In genomic region chr1:27589841-27590426, GRCh38 we compare ENCODE assay signal across 11 cellular contexts. TPM values are rescaled to one million over a fixed set of nuclear protein-coding genes. Genes with fewer than 3 reads are reported as not detected.
DNase-seq lines count a peak whose midpoint lies in the region; ATAC-seq and TF ChIP-seq lines count a peak whose summit lies in the region.
"Had no signal": no experiment of that assay in that cellular context is flagged by ENCODE, and none has a peak within 500 bp of the region (broad histone marks: within the 10 kb centered on the region; RNA-seq: fewer than 3 reads in every experiment).

No MANE protein-coding gene starts in this region.

- in situ Hi-C loops in Panc1 (cut with HindIII; ENCODE audit: low pct_unique_long_range_greater_than_20kb, low sequenced_read_pairs), result no loop called here
- in situ Hi-C loops in gastrocnemius medialis (cut with MboI; ENCODE audit: low sequenced_read_pairs in 4 of 4), result no loop called here

- TF ChIP-seq CTCF in Panc1 (IDR thresholded peaks at IDR 0.05) (no peak), gastrocnemius medialis (IDR thresholded peaks at IDR 0.05 in 4 of 5, conservative IDR thresholded peaks at IDR 0.05 in 1 of 5) (no peak), GM10266 (IDR thresholded peaks at IDR 0.05; ENCODE audit: control insufficient read depth, insufficient read depth, low read depth, missing control alignments) (no peak)

- peaks cover 65% of the 10 kb centered on the region for H3K4me1 ChIP-seq in Panc1 (ENCODE audit: control insufficient read depth, insufficient read depth, low read length)
- peaks cover 78 to 82% of the 10 kb centered on the region in 2 donors for H3K4me1 ChIP-seq in gastrocnemius medialis

- no peaks in the 10 kb centered on the region for H3K36me3 ChIP-seq in Panc1 (ENCODE audit: control insufficient read depth, insufficient read depth, low read length)
- H3K36me3 ChIP-seq in gastrocnemius medialis, result no peaks in the 10 kb centered on the region

- no peaks in the 10 kb centered on the region for H3K4me1 Mint-ChIP-seq in stimulated activated effector memory CD8-positive, alpha-beta T cell treated with anti-CD3 and anti-CD28 coated beads, Interleukin-12 subunit alpha, Interleukin-12 subunit beta, amount 100 ng/mL, for 72 hours
- H3K4me1 Mint-ChIP-seq: naive B cell had no signal

- BruUV-seq in Panc1 (replicated peaks; lab: Mats Ljungman, UMichigan), result no TSS peak

- intact Hi-C loops in Panc1 (cut with micrococcal nuclease; ENCODE audit: unreplicated experiment), result no loop called here
- intact Hi-C loops in gastrocnemius medialis (cut with DNase I; ENCODE audit: low total_unique reads), result no loop called here

- ATAC-seq in Panc1 (peak; percentile 45), gastrocnemius medialis (no peak), HG03095 (IDR thresholded peaks at IDR 0.05; ENCODE audit: unreplicated experiment) (no peak)
- no peak for ATAC-seq in stimulated activated effector memory CD8-positive, alpha-beta T cell treated with anti-CD3 and anti-CD28 coated beads, Interleukin-12 subunit alpha, Interleukin-12 subunit beta, amount 100 ng/mL, for 72 hours
- ATAC-seq: activated CD8-positive, alpha-beta T cell treated with anti-CD3 and anti-CD28 coated beads for 36 hours had no signal

- no peaks in the 10 kb centered on the region for H3K9me3 ChIP-seq in Panc1 (ENCODE audit: control insufficient read depth, insufficient read depth, low read depth, low read length)
- H3K9me3 ChIP-seq in gastrocnemius medialis, result no peaks in the 10 kb centered on the region

- no peaks in the 10 kb centered on the region for H3K9me3 Mint-ChIP-seq in stimulated activated effector memory CD8-positive, alpha-beta T cell treated with anti-CD3 and anti-CD28 coated beads, Interleukin-12 subunit alpha, Interleukin-12 subunit beta, amount 100 ng/mL, for 72 hours
- H3K9me3 Mint-ChIP-seq: activated CD8-positive, alpha-beta T cell treated with anti-CD3 and anti-CD28 coated beads for 36 hours; naive B cell had no signal

- H3K4me3 ChIP-seq in Panc1 (ENCODE audit: low read depth in 2 of 2, low read length in 2 of 2) (no peak overlapping the region), gastrocnemius medialis (no peak overlapping the region)

- CTCF ChIA-PET in Panc1 (lab: Charles Lee), result interaction anchor here (0.6 to 1.0 kb wide), 2 partner anchors 33 to 112 kb away, joined by 4 read pairs; no protein-coding TSS in a partner anchor

- no peak overlapping the region for H3K4me3 Mint-ChIP-seq in stimulated activated effector memory CD8-positive, alpha-beta T cell treated with anti-CD3 and anti-CD28 coated beads, Interleukin-12 subunit alpha, Interleukin-12 subunit beta, amount 100 ng/mL, for 72 hours
- H3K4me3 Mint-ChIP-seq: activated CD8-positive, alpha-beta T cell treated with anti-CD3 and anti-CD28 coated beads for 36 hours had no signal

- no peak overlapping the region for H3K27ac Mint-ChIP-seq in stimulated activated effector memory CD8-positive, alpha-beta T cell treated with anti-CD3 and anti-CD28 coated beads, Interleukin-12 subunit alpha, Interleukin-12 subunit beta, amount 100 ng/mL, for 72 hours
- H3K27ac Mint-ChIP-seq: activated CD8-positive, alpha-beta T cell treated with anti-CD3 and anti-CD28 coated beads for 36 hours had no signal

- no peak for TF ChIP-seq POLR2A in gastrocnemius medialis (IDR thresholded peaks at IDR 0.05)

- H3K27me3 ChIP-seq in Panc1 (ENCODE audit: control insufficient read depth, insufficient read depth, low read length), result no peaks in the 10 kb centered on the region
- H3K27me3 ChIP-seq in gastrocnemius medialis, result no peaks in the 10 kb centered on the region

- H3K27ac ChIP-seq in Panc1 (ENCODE audit: low read length) (peak overlapping the region; percentile 71), gastrocnemius medialis (peak overlapping the region; percentile 97 to 100 (median 100))

- POLR2A ChIA-PET in Panc1 (lab: Charles Lee), result interaction anchor here (0.6 kb wide), 1 partner anchor 11 kb away, joined by 4 read pairs; no protein-coding TSS in a partner anchor

- peak; percentile 36 for DNase-seq in H4 (ENCODE audit: low spot score)
- DNase-seq in Panc1 (ENCODE audit: low read depth, low spot score), result no peak
- peak; percentile 77 for DNase-seq in glomerular visceral epithelial cell (ENCODE audit: extremely low spot score)
- DNase-seq in gastrocnemius medialis, result no peak
- no peak for DNase-seq in activated T-cell treated with anti-CD3 and anti-CD28 coated beads for 4 hours
- DNase-seq in stimulated activated effector memory CD8-positive, alpha-beta T cell treated with anti-CD3 and anti-CD28 coated beads, Interleukin-12 subunit alpha, Interleukin-12 subunit beta, amount 100 ng/mL, for 72 hours (ENCODE audit: low spot score in 2 of 2), result no peak
- no peak for DNase-seq in GM10266 (ENCODE audit: extremely low spot score)
- DNase-seq: activated CD8-positive, alpha-beta T cell treated with anti-CD3 and anti-CD28 coated beads for 36 hours; naive B cell; NCI-H1048 had no signal

- no peaks in the 10 kb centered on the region for H3K36me3 Mint-ChIP-seq in stimulated activated effector memory CD8-positive, alpha-beta T cell treated with anti-CD3 and anti-CD28 coated beads, Interleukin-12 subunit alpha, Interleukin-12 subunit beta, amount 100 ng/mL, for 72 hours
- H3K36me3 Mint-ChIP-seq: naive B cell had no signal

RNA-seq across cellular contexts. Expression of gene AHDC1, which starts 14.0 kb away (rescaled TPM):
- 2.0 and 3.6 TPM in 2 replicates for total RNA-seq in H4 (2014; rRNA removed; shearing (Covaris generic))
- 47.1 TPM for total RNA-seq in Panc1 (2021; ENCODE audit: unreplicated experiment)
- polyA plus RNA-seq in Panc1 (2012; ENCODE audit: insufficient read length), result 35.8 TPM
- total RNA-seq in gastrocnemius medialis, result 10 to 100 TPM; 22.2 to 57.9 (median 35.2) TPM

RNA-seq across cellular contexts. Expression of gene FGR, which starts 45.1 kb away (rescaled TPM):
- not detected in 2 replicates for total RNA-seq in H4 (2014; rRNA removed; shearing (Covaris generic))
- 0.18 TPM for total RNA-seq in Panc1 (2021; ENCODE audit: unreplicated experiment)
- not detected for polyA plus RNA-seq in Panc1 (2012; ENCODE audit: insufficient read length)
- 1 to 10 TPM; 1.3 to 5.8 (median 4.7) TPM for total RNA-seq in gastrocnemius medialis

Comparison
In these comparisons a context has a peak if more than half of its experiments do, and no peak if none do; other contexts are left out.
1. DNase-seq: peak in H4 (single experiment) and glomerular visceral epithelial cell (single experiment); none in Panc1 (single experiment), gastrocnemius medialis (0 of 2), activated T-cell treated with anti-CD3 and anti-CD28 coated beads for 4 hours (single experiment), stimulated activated effector memory CD8-positive, alpha-beta T cell treated with anti-CD3 and anti-CD28 coated beads, Interleukin-12 subunit alpha, Interleukin-12 subunit beta, amount 100 ng/mL, for 72 hours (0 of 2) and GM10266 (single experiment).